21 cellular contexts compared by ENCODE assay signal in genomic region chr18:34001376-34001775, GRCh38.
DNase-seq lines count a peak whose midpoint lies in the region; ATAC-seq and TF ChIP-seq lines count a peak whose summit lies in the region.
"Had no signal": no experiment of that assay in that cellular context is flagged by ENCODE, and none has a peak within 500 bp of the region (broad histone marks: within the 10 kb centered on the region; RNA-seq: fewer than 3 reads in every experiment).

No MANE protein-coding gene starts in this region.

- in situ Hi-C loops in transverse colon (cut with MboI; ENCODE audit: low pct_ligation_motif_present in 1 of 4, low pct_unique_long_range_greater_than_20kb in 1 of 4, low sequenced_read_pairs in 3 of 4) = no loop called here

- no peaks in the 10 kb centered on the region for H3K27me3 Mint-ChIP-seq in immature natural killer cell (ENCODE audit: low read depth in 3 of 3)
- H3K27me3 Mint-ChIP-seq in CD4-positive, alpha-beta T cell = no peaks in the 10 kb centered on the region
- H3K27me3 Mint-ChIP-seq: B cell; CD4-positive, CD25-positive, alpha-beta regulatory T cell; CD8-positive, alpha-beta memory T cell had no signal

- ATAC-seq in left colon = peak; percentile 99
- ATAC-seq in GM21381 (IDR thresholded peaks at IDR 0.05; ENCODE audit: unreplicated experiment) = no peak
- no peak for ATAC-seq in CD4-positive, alpha-beta T cell (ENCODE audit: poor library complexity)

- no peaks in the 10 kb centered on the region for H3K27me3 ChIP-seq in OCI-LY1 (ENCODE audit: insufficient read depth, low read length)
- H3K27me3 ChIP-seq in transverse colon = no peaks in the 10 kb centered on the region
- H3K27me3 ChIP-seq in CD4-positive, alpha-beta T cell (ENCODE audit: control insufficient read depth, insufficient read depth, low read length) = no peaks in the 10 kb centered on the region
- H3K27me3 ChIP-seq: BLaER1 had no signal

- no peak for TF ChIP-seq POLR2A in transverse colon (IDR thresholded peaks at IDR 0.05)

- H3K27ac ChIP-seq in OCI-LY1 (ENCODE audit: low read depth, low read length, poor library complexity, severe bottlenecking) (peak overlapping the region; percentile 54), transverse colon (no peak overlapping the region)
- H3K27ac ChIP-seq in CD4-positive, alpha-beta T cell (ENCODE audit: low read depth, low read length) = no peak overlapping the region
- H3K27ac ChIP-seq: 22Rv1, BLaER1, C4-2B had no signal

- DNase-seq in NCI-H1417 (lab: John Stamatoyannopoulos, UW) (peak in 2 of 3 experiments; percentile 9 to 69), NCI-H1417 treated with DMSO at 0.1 percent for 48 hours (lab: John Stamatoyannopoulos, UW) (no peak), left colon (peak; percentile 27 to 35), transverse colon (peak; percentile 49), immature natural killer cell (no peak)
- DNase-seq in CD4-positive, alpha-beta T cell = no peak
- DNase-seq: CD4-positive, CD25-positive, alpha-beta regulatory T cell; CD8-positive, alpha-beta memory T cell; DMS 273 treated with DMSO at 0.1 percent for 48 hours; DMS79; EL; GDM1; GOT3; HFFc6 had no signal

- no peak overlapping the region for H3K9ac ChIP-seq in OCI-LY1 (ENCODE audit: low read length)
- H3K9ac ChIP-seq: BLaER1 had no signal

- WGBS in transverse colon (ENCODE audit: low coverage in 1 of 2), 2 donors = 26 to 55% methylated on average over 3 of the region's 3 CpGs

- H4K20me1 ChIP-seq in OCI-LY1 (ENCODE audit: insufficient read depth, low read length) = no peaks in the 10 kb centered on the region
- H4K20me1 ChIP-seq: BLaER1 had no signal

- CTCF ChIA-PET in CD4-positive, alpha-beta T cell (lab: Charles Lee) = no interaction called here

- no peaks in the 10 kb centered on the region for H3K79me2 ChIP-seq in OCI-LY1 (ENCODE audit: insufficient read depth, low read length)

- no peak overlapping the region for H2AFZ ChIP-seq in OCI-LY1 (ENCODE audit: low read length)

- H3K9me3 ChIP-seq in OCI-LY1 (ENCODE audit: low read length) (no peaks in the 10 kb centered on the region), transverse colon (no peaks in the 10 kb centered on the region)
- H3K9me3 ChIP-seq in CD4-positive, alpha-beta T cell (ENCODE audit: control insufficient read depth, low read length) = no peaks in the 10 kb centered on the region
- H3K9me3 ChIP-seq: HAP-1 had no signal

- no peak overlapping the region for H3K4me2 ChIP-seq in OCI-LY1 (ENCODE audit: low read length)
- H3K4me2 ChIP-seq: BLaER1 had no signal

- no peak overlapping the region for H3K4me3 Mint-ChIP-seq in immature natural killer cell
- no peak overlapping the region for H3K4me3 Mint-ChIP-seq in CD4-positive, alpha-beta T cell
- H3K4me3 Mint-ChIP-seq: B cell; CD4-positive, CD25-positive, alpha-beta regulatory T cell; CD8-positive, alpha-beta memory T cell; HFFc6 had no signal

- H3K27ac Mint-ChIP-seq in immature natural killer cell = no peak overlapping the region
- H3K27ac Mint-ChIP-seq in CD4-positive, alpha-beta T cell = no peak overlapping the region
- H3K27ac Mint-ChIP-seq: B cell; CD4-positive, CD25-positive, alpha-beta regulatory T cell; CD8-positive, alpha-beta memory T cell; HFFc6 had no signal

- POLR2A ChIA-PET in CD4-positive, alpha-beta T cell (lab: Charles Lee) = no interaction called here

- TF ChIP-seq EP300 in transverse colon (IDR thresholded peaks at IDR 0.05; ENCODE audit: low read depth) = no peak

- H3K9me3 Mint-ChIP-seq in immature natural killer cell = peaks cover 5 to 32% (median 10%) of the 10 kb centered on the region in 6 donors
- H3K9me3 Mint-ChIP-seq in CD4-positive, alpha-beta T cell = peaks cover 6% of the 10 kb centered on the region

- TF ChIP-seq CTCF in OCI-LY1 (IDR thresholded peaks at IDR 0.05; ENCODE audit: low read length) (no peak), transverse colon (IDR thresholded peaks at IDR 0.05) (no peak)
- TF ChIP-seq CTCF in CD4-positive, alpha-beta T cell (IDR thresholded peaks at IDR 0.05) = no peak

- H3K9me2 ChIP-seq in OCI-LY1 (ENCODE audit: low read depth, low read length) = no peaks in the 10 kb centered on the region

- no peaks in the 10 kb centered on the region for H3K36me3 Mint-ChIP-seq in immature natural killer cell
- no peaks in the 10 kb centered on the region for H3K36me3 Mint-ChIP-seq in CD4-positive, alpha-beta T cell (ENCODE audit: low read depth)
- H3K36me3 Mint-ChIP-seq: CD4-positive, CD25-positive, alpha-beta regulatory T cell; CD8-positive, alpha-beta memory T cell had no signal

- H3K4me1 ChIP-seq in OCI-LY1 (ENCODE audit: insufficient read depth, low read length, severe bottlenecking) (peaks cover 18% of the 10 kb centered on the region), transverse colon (no peaks in the 10 kb centered on the region)
- H3K4me1 ChIP-seq: BLaER1, HAP-1 had no signal

- H3F3A ChIP-seq in OCI-LY1 (ENCODE audit: insufficient read depth, low read length) = no peaks in the 10 kb centered on the region

- H3K36me3 ChIP-seq in OCI-LY1 (ENCODE audit: insufficient read depth, low read length) (no peaks in the 10 kb centered on the region), transverse colon (no peaks in the 10 kb centered on the region)
- H3K36me3 ChIP-seq: BLaER1, HAP-1 had no signal

- intact Hi-C loops in left colon (cut with DNase I, micrococcal nuclease) (no loop called here), transverse colon (cut with DNase I; ENCODE audit: low total_unique reads) (no loop called here)
- intact Hi-C loops in CD4-positive, alpha-beta T cell (cut with DNase I, micrococcal nuclease) = no loop called here

- no peaks in the 10 kb centered on the region for H3K4me1 Mint-ChIP-seq in immature natural killer cell
- H3K4me1 Mint-ChIP-seq in CD4-positive, alpha-beta T cell (ENCODE audit: low read depth) = no peaks in the 10 kb centered on the region
- H3K4me1 Mint-ChIP-seq: B cell; CD4-positive, CD25-positive, alpha-beta regulatory T cell; CD8-positive, alpha-beta memory T cell had no signal

- H3K4me3 ChIP-seq in OCI-LY1 (ENCODE audit: low read depth, low read length, poor library complexity, severe bottlenecking) (no peak overlapping the region), transverse colon (no peak overlapping the region)
- H3K4me3 ChIP-seq: BLaER1, HAP-1 had no signal

Comparison
In these comparisons a context has a peak if more than half of its experiments do, and no peak if none do; other contexts are left out.
1. DNase-seq: peak in NCI-H1417 (2 of 3), left colon (2 of 2) and transverse colon (single experiment); none in NCI-H1417 treated with DMSO at 0.1 percent for 48 hours (single experiment), immature natural killer cell (0 of 3) and CD4-positive, alpha-beta T cell (0 of 10).